In genomic region chr3:64691051-64691450, GRCh38 we compare ENCODE assay signal across 18 cellular contexts. TPM values are rescaled to one million over a fixed set of nuclear protein-coding genes. Genes with fewer than 3 reads are reported as not detected.
DNase-seq lines count a peak whose midpoint lies in the region; ATAC-seq and TF ChIP-seq lines count a peak whose summit lies in the region.
"Had no signal": no experiment of that assay in that cellular context is flagged by ENCODE, and none has a peak within 500 bp of the region (broad histone marks: within the 10 kb centered on the region; RNA-seq: fewer than 3 reads in every experiment).

No MANE protein-coding gene starts in this region.

- no peaks in the 10 kb centered on the region for H3K36me3 Mint-ChIP-seq in mesothelial cell of epicardium

- H3K4me1 ChIP-seq in PC-9 (replicated peaks; ENCODE audit: insufficient read depth) (peaks cover 20% of the 10 kb centered on the region), mesodermal cell (ENCODE audit: control insufficient read depth, insufficient read depth, low read length, poor library complexity, severe bottlenecking) (peaks cover 12% of the 10 kb centered on the region)
- H3K4me1 ChIP-seq: lower lobe of right lung had no signal

- no peaks in the 10 kb centered on the region; the same call in 1 of the 2 replicates for H3K9me2 ChIP-seq in PC-9 (ENCODE audit: insufficient read depth)

- 0 out of 2 replicates have a peak overlapping the region, but pooled peaks have one; percentile 10 for H3K4me2 ChIP-seq in PC-9
- H3K4me2 ChIP-seq: GM23338 had no signal

- POLR2A ChIA-PET in PC-9 (lab: Charles Lee; ENCODE audit: unreplicated experiment): no interaction called here

- H2AFZ ChIP-seq in PC-9: no peak overlapping the region
- H2AFZ ChIP-seq: GM23338 had no signal

- CTCF ChIA-PET in PC-9 (lab: Charles Lee): no interaction called here

- H3K9me3 Mint-ChIP-seq in mesothelial cell of epicardium: no peaks in the 10 kb centered on the region
- H3K9me3 Mint-ChIP-seq: activated CD4-positive, alpha-beta T cell treated with anti-CD3 and anti-CD28 coated beads, Interleukin-2, amount 10 ng/mL, durations not matched to agents 24 days and 14 days had no signal

- no peaks in the 10 kb centered on the region for H3K27me3 ChIP-seq in PC-9 (ENCODE audit: insufficient read depth, low read depth)

- H4K20me1 ChIP-seq in PC-9 (ENCODE audit: insufficient read depth): no peaks in the 10 kb centered on the region

- H3K27ac Mint-ChIP-seq in mesothelial cell of epicardium: no peak overlapping the region
- H3K27ac Mint-ChIP-seq: activated CD4-positive, alpha-beta T cell treated with anti-CD3 and anti-CD28 coated beads, Interleukin-2, amount 10 ng/mL, durations not matched to agents 24 days and 14 days; GM23338; natural killer cell treated with Interleukin-12 subunit alpha and Interleukin-12 subunit beta and Interleukin-15 and Interleukin-18, amount 100 ng/mL, for 72 hours had no signal

- no TSS peak for BruUV-seq in PC-9 (replicated peaks; lab: Mats Ljungman, UMichigan)

- H3K27ac ChIP-seq in PC-9: no peak overlapping the region
- H3K27ac ChIP-seq in mesodermal cell (ENCODE audit: low read depth, low read length, severe bottlenecking): peak overlapping the region; percentile 51
- H3K27ac ChIP-seq: lower lobe of right lung had no signal

- no peaks in the 10 kb centered on the region for H3K36me3 ChIP-seq in PC-9 (ENCODE audit: low read depth)
- H3K36me3 ChIP-seq in mesodermal cell (ENCODE audit: control insufficient read depth, insufficient read depth, low read length): no peaks in the 10 kb centered on the region
- H3K36me3 ChIP-seq: lower lobe of right lung had no signal

- TF ChIP-seq CTCF in PC-9 (conservative IDR thresholded peaks at IDR 0.05) (no peak), mesothelial cell of epicardium (IDR thresholded peaks at IDR 0.05; ENCODE audit: unreplicated experiment) (no peak)

- intact Hi-C loops in PC-9 (cut with micrococcal nuclease; ENCODE audit: unreplicated experiment): no loop called here

- H3K9me3 ChIP-seq in PC-9 (ENCODE audit: insufficient read depth, low read depth) (no peaks in the 10 kb centered on the region), mesodermal cell (ENCODE audit: control insufficient read depth, low read length) (no peaks in the 10 kb centered on the region)
- H3K9me3 ChIP-seq: lower lobe of right lung had no signal

- H3F3A ChIP-seq in PC-9 (ENCODE audit: insufficient read depth, low read depth): peaks cover 14% of the 10 kb centered on the region

- H3K4me3 Mint-ChIP-seq in mesothelial cell of epicardium: no peak overlapping the region
- H3K4me3 Mint-ChIP-seq: activated CD4-positive, alpha-beta T cell treated with anti-CD3 and anti-CD28 coated beads, Interleukin-2, amount 10 ng/mL, durations not matched to agents 24 days and 14 days; GM23338; natural killer cell treated with Interleukin-12 subunit alpha and Interleukin-12 subunit beta and Interleukin-15 and Interleukin-18, amount 100 ng/mL, for 72 hours had no signal

- 72 to 74% methylated on average over 3 of the region's 3 CpGs for WGBS in mesodermal cell (ENCODE audit: insufficient coverage in 2 of 2), 2 experiments

- no peaks in the 10 kb centered on the region for H3K79me2 ChIP-seq in PC-9 (ENCODE audit: low read depth)

- ATAC-seq in GM21786 (IDR thresholded peaks at IDR 0.05; ENCODE audit: unreplicated experiment): no peak
- ATAC-seq in HG03460 (IDR thresholded peaks at IDR 0.05; ENCODE audit: unreplicated experiment): no peak
- ATAC-seq: GM23338; lower lobe of right lung; natural killer cell treated with Interleukin-12 subunit alpha and Interleukin-12 subunit beta and Interleukin-15 and Interleukin-18, amount 100 ng/mL, for 72 hours had no signal

- H3K4me3 ChIP-seq in PC-9 (no peak overlapping the region), mesodermal cell (ENCODE audit: extremely low read depth, insufficient read depth, low read length, poor library complexity, severe bottlenecking) (no peak overlapping the region)
- H3K4me3 ChIP-seq: GM23338, lower lobe of right lung had no signal

- DNase-seq in Daoy (ENCODE audit: low read depth) (peak; percentile 53), PC-9 (peak; percentile 20 to 60), dermis microvascular lymphatic vessel endothelial cell (ENCODE audit: low read depth in 2 of 2) (peak; percentile 59 to 87), mesothelial cell of epicardium (ENCODE audit: low spot score in 2 of 2, unreplicated experiment in 2 of 2) (no peak), cortex of kidney (lab: John Stamatoyannopoulos, UW) (no peak)
- DNase-seq: activated CD4-positive, alpha-beta T cell treated with anti-CD3 and anti-CD28 coated beads, Interleukin-2, amount 10 ng/mL, durations not matched to agents 24 days and 14 days; activated naive CD4-positive, alpha-beta T cell; lower lobe of right lung; MM.1S; NCI-H2029; substantia nigra had no signal

- peaks cover 18% of the 10 kb centered on the region for H3K4me1 Mint-ChIP-seq in mesothelial cell of epicardium

- H3K27me3 Mint-ChIP-seq in mesothelial cell of epicardium (ENCODE audit: low read depth): peaks cover 23% of the 10 kb centered on the region

RNA-seq across cellular contexts. Expression of gene ADAMTS9, which starts 3.3 kb away (rescaled TPM):
- 3.1 and 3.3 TPM in 2 replicates for total RNA-seq in Daoy (2014; rRNA removed; shearing (Covaris generic))
- total RNA-seq in PC-9 (2021) (1.2 and 4.5 TPM in 2 replicates), dermis microvascular lymphatic vessel endothelial cell (33.4 and 38.2 TPM in 2 replicates), mesothelial cell of epicardium (115 to 129 TPM (median 127 TPM) in 3 replicates)
- 100 TPM for polyA plus RNA-seq in mesodermal cell (2013, experiment 1 of 2)
- polyA plus RNA-seq in mesodermal cell (2013, experiment 2 of 2): 101 TPM
- total RNA-seq: activated CD4-positive, alpha-beta T cell treated with anti-CD3 and anti-CD28 coated beads, Interleukin-2, amount 10 ng/mL, durations not matched to agents 24 days and 14 days; G401; natural killer cell treated with Interleukin-12 subunit alpha and Interleukin-12 subunit beta and Interleukin-15 and Interleukin-18, amount 100 ng/mL, for 72 hours; SK-MEL-5 had no signal

Comparison
In these comparisons a context has a peak if more than half of its experiments do, and no peak if none do; other contexts are left out.
1. DNase-seq: peak in Daoy (single experiment), PC-9 (2 of 2) and dermis microvascular lymphatic vessel endothelial cell (2 of 2); none in mesothelial cell of epicardium (0 of 2) and cortex of kidney (single experiment).